Comparison of ENCODE assay signal across 15 cellular contexts in genomic region chr9:133377721-133378216, GRCh38. TPM values are rescaled to one million over a fixed set of nuclear protein-coding genes. Genes with fewer than 3 reads are reported as not detected.
DNase-seq lines count a peak whose midpoint lies in the region; ATAC-seq and TF ChIP-seq lines count a peak whose summit lies in the region.
"Had no signal": no experiment of that assay in that cellular context is flagged by ENCODE, and none has a peak within 500 bp of the region (broad histone marks: within the 10 kb centered on the region; RNA-seq: fewer than 3 reads in every experiment).

No MANE protein-coding gene starts in this region.

- no peaks in the 10 kb centered on the region for H3K27me3 ChIP-seq in CD4-positive, CD25-positive, alpha-beta regulatory T cell (ENCODE audit: control insufficient read depth, insufficient read depth, low read length)
- H3K27me3 ChIP-seq in SJCRH30 (no peaks in the 10 kb centered on the region), spleen (replicated peaks in 1 of 7) (no peaks in the 10 kb centered on the region), hepatocyte (no peaks in the 10 kb centered on the region)
- H3K27me3 ChIP-seq: BLaER1 treated with 17β-estradiol and CSF1 and Interleukin-3, amounts not matched to agents 10 nM and 100 nM had no signal

- H3K9me3 Mint-ChIP-seq in CD4-positive, CD25-positive, alpha-beta regulatory T cell = peaks cover 0 to 2% (median 0%) of the 10 kb centered on the region in 7 donors
- H3K9me3 Mint-ChIP-seq: T-helper 2 cell treated with Interferon-gamma antibody and Interleukin-4, amounts not matched to agents 5 μg/mL and 100 μg/mL, for 36 hours had no signal

- H3K9me2 ChIP-seq in hepatocyte (replicated peaks; ENCODE audit: insufficient read depth) = no peaks in the 10 kb centered on the region

- no peak overlapping the region for H3K4me2 ChIP-seq in hepatocyte

- no peak for TF ChIP-seq CTCF in HFF-Myc (IDR thresholded peaks at IDR 0.05; ENCODE audit: low read depth, low read length, missing control alignments)
- TF ChIP-seq CTCF in spleen (IDR thresholded peaks at IDR 0.05 in 8 of 11, conservative IDR thresholded peaks at IDR 0.05 in 3 of 11) = no peak
- TF ChIP-seq CTCF in hepatocyte (IDR thresholded peaks at IDR 0.05; ENCODE audit: poor library complexity) = no peak

- 78 to 86% (median 82%) methylated on average over 6 of the region's 6 CpGs for WGBS in spleen, 5 donors
- WGBS in hepatocyte (ENCODE audit: low lambda C conversion rate, missing lambda C conversion rate) = 68% methylated on average over 6 of the region's 6 CpGs

- H3K27me3 Mint-ChIP-seq in CD4-positive, CD25-positive, alpha-beta regulatory T cell = no peaks in the 10 kb centered on the region

- peak overlapping the region in 1 of 3 donors; percentile 14 for H3K27ac Mint-ChIP-seq in CD4-positive, CD25-positive, alpha-beta regulatory T cell
- H3K27ac Mint-ChIP-seq: nephron progenitor cell; T-helper 2 cell treated with Interferon-gamma antibody and Interleukin-4, amounts not matched to agents 5 μg/mL and 100 μg/mL, for 36 hours had no signal

- intact Hi-C loops in spleen (cut with DNase I; ENCODE audit: low total_unique reads) = no loop called here

- no peak overlapping the region for H3K4me3 ChIP-seq in CD4-positive, CD25-positive, alpha-beta regulatory T cell (ENCODE audit: low read depth, low read length)
- no peak overlapping the region for H3K4me3 ChIP-seq in HFF-Myc (replicated peaks; ENCODE audit: low read depth, low read length)
- H3K4me3 ChIP-seq in SJCRH30 = no peak overlapping the region
- H3K4me3 ChIP-seq in spleen = no peak overlapping the region
- no peak overlapping the region for H3K4me3 ChIP-seq in hepatocyte

- H4K20me1 ChIP-seq in hepatocyte (ENCODE audit: insufficient read depth, poor library complexity, severe bottlenecking) = peaks cover 23% of the 10 kb centered on the region

- peaks cover 3% of the 10 kb centered on the region for H3K36me3 Mint-ChIP-seq in CD4-positive, CD25-positive, alpha-beta regulatory T cell

- H3K9me3 ChIP-seq in CD4-positive, CD25-positive, alpha-beta regulatory T cell (ENCODE audit: control insufficient read depth in 2 of 2, low read length in 2 of 2) = no peaks in the 10 kb centered on the region
- H3K9me3 ChIP-seq in SJCRH30 (replicated peaks) (no peaks in the 10 kb centered on the region), spleen (no peaks in the 10 kb centered on the region), hepatocyte (ENCODE audit: low read depth) (no peaks in the 10 kb centered on the region)

- H3K27ac ChIP-seq in CD4-positive, CD25-positive, alpha-beta regulatory T cell (ENCODE audit: insufficient read depth, low read length, poor library complexity, severe bottlenecking) = no peak overlapping the region
- no peak overlapping the region for H3K27ac ChIP-seq in SJCRH30
- H3K27ac ChIP-seq in spleen = no peak overlapping the region
- H3K27ac ChIP-seq in hepatocyte = no peak overlapping the region
- H3K27ac ChIP-seq: BLaER1 treated with 17β-estradiol and CSF1 and Interleukin-3, amounts not matched to agents 10 nM and 100 nM had no signal

- no peak for ATAC-seq in CD4-positive, CD25-positive, alpha-beta regulatory T cell (ENCODE audit: low read depth in 2 of 2)
- no peak for ATAC-seq in GM21723 (IDR thresholded peaks at IDR 0.05; ENCODE audit: unreplicated experiment)
- ATAC-seq: left lobe of liver had no signal

- no peak overlapping the region for H2AFZ ChIP-seq in hepatocyte

- no peak for DNase-seq in CD4-positive, CD25-positive, alpha-beta regulatory T cell
- DNase-seq in HFF-Myc (ENCODE audit: extremely low read depth, low read depth) = peak; percentile 30
- DNase-seq in SJCRH30 = peak; percentile 50 to 70
- peak; percentile 34 for DNase-seq in fibroblast of the conjunctiva (ENCODE audit: low read depth)
- DNase-seq in spleen = no peak
- no peak for DNase-seq in hepatocyte (ENCODE audit: low spot score)
- no peak for DNase-seq in stimulated activated CD8-positive, alpha-beta memory T cell treated with anti-CD3 and anti-CD28 coated beads, Interleukin-4, amount 100 ng/mL, for 48 hours
- DNase-seq: activated CD8-positive, alpha-beta memory T cell treated with anti-CD3 and anti-CD28 coated beads for 24 hours; activated naive CD4-positive, alpha-beta T cell treated with anti-CD3 and anti-CD28 coated beads, Interleukin-2, amount 50 U/mL, for 16 hours; NCI-H1436 treated with DMSO at 0.1 percent for 48 hours; nephron progenitor cell had no signal

- H3K79me2 ChIP-seq in hepatocyte = peaks cover 29% of the 10 kb centered on the region

- peaks cover 36% of the 10 kb centered on the region for H3K4me1 ChIP-seq in CD4-positive, CD25-positive, alpha-beta regulatory T cell (ENCODE audit: control insufficient read depth, insufficient read depth, low read length, poor library complexity, severe bottlenecking)
- no peaks in the 10 kb centered on the region for H3K4me1 ChIP-seq in SJCRH30
- H3K4me1 ChIP-seq in spleen = peaks cover 18 to 46% (median 32%) of the 10 kb centered on the region in 6 donors
- H3K4me1 ChIP-seq in hepatocyte (ENCODE audit: insufficient read depth) = peaks cover 8% of the 10 kb centered on the region

- TF ChIP-seq POLR2A in spleen (IDR thresholded peaks at IDR 0.05) = no peak

- peaks cover 6 to 30% (median 10%) of the 10 kb centered on the region in 4 donors for H3K4me1 Mint-ChIP-seq in CD4-positive, CD25-positive, alpha-beta regulatory T cell

- H3K36me3 ChIP-seq in CD4-positive, CD25-positive, alpha-beta regulatory T cell (ENCODE audit: control insufficient read depth, insufficient read depth, low read length) = peaks cover 3% of the 10 kb centered on the region
- H3K36me3 ChIP-seq in SJCRH30 (peaks cover 10% of the 10 kb centered on the region), spleen (peaks cover 0 to 9% (median 4%) of the 10 kb centered on the region in 6 donors), hepatocyte (replicated peaks; ENCODE audit: insufficient read depth, low read depth) (no peaks in the 10 kb centered on the region)

- peak overlapping the region in 3 of 4 donors; percentile 52 to 88 (median 83) for H3K4me3 Mint-ChIP-seq in CD4-positive, CD25-positive, alpha-beta regulatory T cell

RNA-seq across cellular contexts. Expression of gene STKLD1, which starts 1.6 kb away (rescaled TPM):
- total RNA-seq in CD4-positive, CD25-positive, alpha-beta regulatory T cell = 0.86 TPM
- under 1 TPM; 0.09 to 0.28 (median 0.15) TPM for polyA plus RNA-seq in CD4-positive, CD25-positive, alpha-beta regulatory T cell
- total RNA-seq in SJCRH30 (2014; rRNA removed; shearing (Covaris generic)) = 1.7 and 1.8 TPM in 2 replicates
- total RNA-seq in spleen (under 1 TPM in 5 of 7 donors, not detected in 2; 0.29 to 0.98 (median 0.44) TPM), hepatocyte (0.10 and 0.48 TPM in 2 replicates)
- polyA plus RNA-seq in spleen (1 to 10 TPM in 2 of 3 donors, under 1 TPM in 1; 0.96 to 1.5 (median 1.0) TPM), hepatocyte (1.6 and 2.5 TPM in 2 replicates)

RNA-seq across cellular contexts. Expression of gene SURF4, which starts 1.9 kb away (rescaled TPM):
- total RNA-seq in CD4-positive, CD25-positive, alpha-beta regulatory T cell = 132 TPM
- 100 to 1,000 TPM; 189 to 227 (median 212) TPM for polyA plus RNA-seq in CD4-positive, CD25-positive, alpha-beta regulatory T cell
- 232 and 233 TPM in 2 replicates for total RNA-seq in SJCRH30 (2014; rRNA removed; shearing (Covaris generic))
- total RNA-seq in spleen (100 to 1,000 TPM in 3 of 7 donors, 10 to 100 TPM in 4; 82.6 to 115 (median 92.1) TPM), hepatocyte (354 and 374 TPM in 2 replicates)
- polyA plus RNA-seq in spleen (10 to 100 TPM; 21.9 to 50.7 (median 29.7) TPM), hepatocyte (294 and 360 TPM in 2 replicates)

RNA-seq across cellular contexts. Expression of gene SURF2, which starts 21.4 kb away (rescaled TPM):
- 24.3 TPM for total RNA-seq in CD4-positive, CD25-positive, alpha-beta regulatory T cell
- 10 to 100 TPM; 34.5 to 47.1 (median 37.0) TPM for polyA plus RNA-seq in CD4-positive, CD25-positive, alpha-beta regulatory T cell
- total RNA-seq in SJCRH30 (2014; rRNA removed; shearing (Covaris generic)) = 34.7 and 36.2 TPM in 2 replicates
- total RNA-seq in spleen (10 to 100 TPM in 5 of 7 donors, 1 to 10 TPM in 2; 6.5 to 19.9 (median 12.4) TPM), hepatocyte (13.2 and 13.6 TPM in 2 replicates)
- polyA plus RNA-seq in spleen (10 to 100 TPM; 31.4 to 32.6 (median 31.5) TPM), hepatocyte (22.9 and 25.5 TPM in 2 replicates)

RNA-seq across cellular contexts. Expression of gene SURF1, which starts 21.5 kb away (rescaled TPM):
- 41.8 TPM for total RNA-seq in CD4-positive, CD25-positive, alpha-beta regulatory T cell
- polyA plus RNA-seq in CD4-positive, CD25-positive, alpha-beta regulatory T cell = 100 to 1,000 TPM; 114 to 120 (median 115) TPM
- 19.0 and 19.3 TPM in 2 replicates for total RNA-seq in SJCRH30 (2014; rRNA removed; shearing (Covaris generic))
- total RNA-seq in spleen (10 to 100 TPM; 31.4 to 37.7 (median 35.6) TPM), hepatocyte (33.9 and 37.4 TPM in 2 replicates)
- polyA plus RNA-seq in spleen (10 to 100 TPM; 72.0 to 75.6 (median 72.5) TPM), hepatocyte (76.5 and 83.9 TPM in 2 replicates)

RNA-seq across cellular contexts. Expression of gene RPL7A, which starts 29.8 kb away (rescaled TPM):
- total RNA-seq in CD4-positive, CD25-positive, alpha-beta regulatory T cell = 1,813 TPM
- polyA plus RNA-seq in CD4-positive, CD25-positive, alpha-beta regulatory T cell = 1,000 to 10,000 TPM in 2 of 4 donors, 100 to 1,000 TPM in 2; 747 to 1,102 (median 951) TPM
- 3,575 and 3,860 TPM in 2 replicates for total RNA-seq in SJCRH30 (2014; rRNA removed; shearing (Covaris generic))
- total RNA-seq in spleen (1,000 to 10,000 TPM; 1,381 to 1,842 (median 1,641) TPM), hepatocyte (2,138 and 2,226 TPM in 2 replicates)
- polyA plus RNA-seq in spleen (1,000 to 10,000 TPM; 3,611 to 6,342 (median 5,850) TPM), hepatocyte (377 and 404 TPM in 2 replicates)

Comparison
In these comparisons a context has a peak if more than half of its experiments do, and no peak if none do; other contexts are left out.
1. DNase-seq: peak in HFF-Myc (single experiment), SJCRH30 (2 of 2) and fibroblast of the conjunctiva (single experiment); none in CD4-positive, CD25-positive, alpha-beta regulatory T cell (0 of 3), spleen (single experiment), hepatocyte (single experiment) and stimulated activated CD8-positive, alpha-beta memory T cell treated with anti-CD3 and anti-CD28 coated beads, Interleukin-4, amount 100 ng/mL, for 48 hours (single experiment).